Comparison of ENCODE assay signal across 8 cellular contexts in genomic region chr9:128191406-128192046, GRCh38. TPM values are rescaled to one million over a fixed set of nuclear protein-coding genes. Genes with fewer than 3 reads are reported as not detected.
DNase-seq lines count a peak whose midpoint lies in the region; ATAC-seq and FAIRE-seq lines count a peak whose summit lies in the region.

A gene with protein sequence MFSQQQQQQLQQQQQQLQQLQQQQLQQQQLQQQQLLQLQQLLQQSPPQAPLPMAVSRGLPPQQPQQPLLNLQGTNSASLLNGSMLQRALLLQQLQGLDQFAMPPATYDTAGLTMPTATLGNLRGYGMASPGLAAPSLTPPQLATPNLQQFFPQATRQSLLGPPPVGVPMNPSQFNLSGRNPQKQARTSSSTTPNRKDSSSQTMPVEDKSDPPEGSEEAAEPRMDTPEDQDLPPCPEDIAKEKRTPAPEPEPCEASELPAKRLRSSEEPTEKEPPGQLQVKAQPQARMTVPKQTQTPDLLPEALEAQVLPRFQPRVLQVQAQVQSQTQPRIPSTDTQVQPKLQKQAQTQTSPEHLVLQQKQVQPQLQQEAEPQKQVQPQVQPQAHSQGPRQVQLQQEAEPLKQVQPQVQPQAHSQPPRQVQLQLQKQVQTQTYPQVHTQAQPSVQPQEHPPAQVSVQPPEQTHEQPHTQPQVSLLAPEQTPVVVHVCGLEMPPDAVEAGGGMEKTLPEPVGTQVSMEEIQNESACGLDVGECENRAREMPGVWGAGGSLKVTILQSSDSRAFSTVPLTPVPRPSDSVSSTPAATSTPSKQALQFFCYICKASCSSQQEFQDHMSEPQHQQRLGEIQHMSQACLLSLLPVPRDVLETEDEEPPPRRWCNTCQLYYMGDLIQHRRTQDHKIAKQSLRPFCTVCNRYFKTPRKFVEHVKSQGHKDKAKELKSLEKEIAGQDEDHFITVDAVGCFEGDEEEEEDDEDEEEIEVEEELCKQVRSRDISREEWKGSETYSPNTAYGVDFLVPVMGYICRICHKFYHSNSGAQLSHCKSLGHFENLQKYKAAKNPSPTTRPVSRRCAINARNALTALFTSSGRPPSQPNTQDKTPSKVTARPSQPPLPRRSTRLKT (minus strand): TSS chr9:128191572. CDS start chr9:128190857, 715 bp downstream.

- peak within 1 kb of the TSS; percentile 78 for H3K27ac Mint-ChIP-seq in activated CD4-positive, alpha-beta memory T cell treated with anti-CD3 and anti-CD28 coated beads, Interleukin-2, amount 10 ng/mL, durations not matched to agents 7 days and 5 days

- H3K27me3 Mint-ChIP-seq in activated CD4-positive, alpha-beta memory T cell treated with anti-CD3 and anti-CD28 coated beads, Interleukin-2, amount 10 ng/mL, durations not matched to agents 7 days and 5 days = no peaks in the 10 kb centered on the region

- no peaks in the 10 kb centered on the region for H3K9me3 Mint-ChIP-seq in activated CD4-positive, alpha-beta memory T cell treated with anti-CD3 and anti-CD28 coated beads, Interleukin-2, amount 10 ng/mL, durations not matched to agents 7 days and 5 days

- peak; percentile 74 for DNase-seq in ACHN
- DNase-seq in GM18507 (ENCODE audit: extremely low spot score, insufficient read length, low read depth) = peak; percentile 83
- peak; percentile 8 for DNase-seq in NCI-H526 treated with DMSO at 0.1 percent for 48 hours (lab: John Stamatoyannopoulos, UW)
- DNase-seq in activated CD4-positive, alpha-beta memory T cell treated with anti-CD3 and anti-CD28 coated beads, Interleukin-2, amount 10 ng/mL, durations not matched to agents 7 days and 5 days = peak; percentile 79
- DNase-seq in effector CD4-positive, alpha-beta T cell = peak; percentile 60
- peak; percentile 85 for DNase-seq in medulla oblongata (ENCODE audit: extremely low spot score)
- peak; percentile 46 for DNase-seq in stimulated activated CD8-positive, alpha-beta memory T cell treated with anti-CD3 and anti-CD28 coated beads, Interleukin-12 subunit alpha, Interleukin-12 subunit beta, amount 100 ng/mL, for 24 hours (ENCODE audit: extremely low read depth)

- peak within 1 kb of the TSS; percentile 92 for H3K4me3 Mint-ChIP-seq in activated CD4-positive, alpha-beta memory T cell treated with anti-CD3 and anti-CD28 coated beads, Interleukin-2, amount 10 ng/mL, durations not matched to agents 7 days and 5 days

- no peak for FAIRE-seq in GM18507 (lab: Jason Lieb, UNC)

- H3K4me1 Mint-ChIP-seq in activated CD4-positive, alpha-beta memory T cell treated with anti-CD3 and anti-CD28 coated beads, Interleukin-2, amount 10 ng/mL, durations not matched to agents 7 days and 5 days = peaks cover 45% of the 10 kb centered on the region

- peak; percentile 83 for ATAC-seq in HG03045 (IDR thresholded peaks at IDR 0.05; ENCODE audit: unreplicated experiment)

- peaks cover 23% of the 10 kb centered on the region for H3K36me3 Mint-ChIP-seq in activated CD4-positive, alpha-beta memory T cell treated with anti-CD3 and anti-CD28 coated beads, Interleukin-2, amount 10 ng/mL, durations not matched to agents 7 days and 5 days (ENCODE audit: low read depth)

- CTCF ChIA-PET in activated CD4-positive, alpha-beta memory T cell treated with anti-CD3 and anti-CD28 coated beads, Interleukin-2, amount 10 ng/mL, durations not matched to agents 7 days and 5 days (lab: Charles Lee) = interaction anchor here (0.8 to 1.7 kb wide), 8 partner anchors 8 to 626 kb away, joined by 3 to 9 read pairs (median 4); partner anchors contain the start of gene SLC27A4

- in situ Hi-C loops in ACHN (cut with HindIII; ENCODE audit: low pct_ligation_motif_present, low pct_unique_long_range_greater_than_20kb, low sequenced_read_pairs) = no loop called here

- POLR2A ChIA-PET in activated CD4-positive, alpha-beta memory T cell treated with anti-CD3 and anti-CD28 coated beads, Interleukin-2, amount 10 ng/mL, durations not matched to agents 7 days and 5 days (lab: Charles Lee) = interaction anchor here (0.9 to 2.6 kb wide), 6 partner anchors 14 to 85 kb away, joined by 3 to 20 read pairs (median 7); partner anchors contain the start of genes BBLN, GOLGA2 and SWI5

RNA-seq across cellular contexts. Expression of the gene that starts here (rescaled TPM):
- 100 to 1,000 TPM; 112 to 116 TPM for total RNA-seq in activated CD4-positive, alpha-beta memory T cell treated with anti-CD3 and anti-CD28 coated beads, Interleukin-2, amount 10 ng/mL, durations not matched to agents 7 days and 5 days

Comparison
In these comparisons a context has a peak if more than half of its experiments do, and no peak if none do; other contexts are left out.
1. Peak in every context shown above with its lines: DNase-seq and ATAC-seq.
2. DNase-seq: peak in every context shown above with its lines; median percentile 85 in medulla oblongata; 83 in GM18507; 79 in activated CD4-positive, alpha-beta memory T cell treated with anti-CD3 and anti-CD28 coated beads, Interleukin-2, amount 10 ng/mL, durations not matched to agents 7 days and 5 days; 74 in ACHN; 60 in effector CD4-positive, alpha-beta T cell; 46 in stimulated activated CD8-positive, alpha-beta memory T cell treated with anti-CD3 and anti-CD28 coated beads, Interleukin-12 subunit alpha, Interleukin-12 subunit beta, amount 100 ng/mL, for 24 hours; 8 in NCI-H526 treated with DMSO at 0.1 percent for 48 hours.